16 cellular contexts compared by ENCODE assay signal in the genomic region with DNA sequence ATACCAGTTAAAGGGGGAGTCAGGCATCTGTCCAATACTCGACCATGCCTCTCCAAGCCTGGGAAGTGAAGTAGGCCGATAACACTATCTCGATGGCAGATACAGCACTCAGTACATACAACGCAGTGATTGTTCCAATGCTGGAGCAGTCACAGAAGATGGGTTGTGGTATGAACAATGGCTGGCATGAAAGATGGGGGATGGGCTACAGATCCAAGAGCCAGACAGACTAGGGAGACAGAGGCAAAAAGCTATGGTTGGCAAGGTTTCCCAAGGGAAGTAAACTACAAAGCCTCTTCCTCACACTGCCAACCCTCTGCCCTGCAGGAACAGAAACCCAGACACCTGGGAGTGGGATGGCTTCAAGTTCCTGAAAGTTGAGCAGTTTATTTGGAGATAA. TPM values are rescaled to one million over a fixed set of nuclear protein-coding genes. Genes with fewer than 3 reads are reported as not detected.
DNase-seq lines count a peak whose midpoint lies in the region; ATAC-seq and TF ChIP-seq lines count a peak whose summit lies in the region.
"Had no signal": no experiment of that assay in that cellular context is flagged by ENCODE, and none has a peak within 500 bp of the region (broad histone marks: within the 10 kb centered on the region; RNA-seq: fewer than 3 reads in every experiment).

No MANE protein-coding gene starts in this region.

- no peak overlapping the region for H3K4me3 Mint-ChIP-seq in activated T-cell treated with anti-CD3 and anti-CD28 coated beads, Interleukin-2, amount 50 U/mL, for 24 hours
- no peak overlapping the region for H3K4me3 Mint-ChIP-seq in activated T-cell treated with anti-CD3 and anti-CD28 coated beads, Interleukin-2, amount 50 U/mL, for 4 hours
- H3K4me3 Mint-ChIP-seq: activated naive CD4-positive, alpha-beta T cell treated with anti-CD3 and anti-CD28 coated beads, Interleukin-2, amount 50 U/mL, for 24 hours; GM23338; type B pancreatic cell had no signal

- CTCF ChIA-PET in GM10248 (lab: Yijun Ruan, JAX), result interaction anchor here (1.4 kb wide), 1 partner anchor 20 kb away, joined by 3 read pairs; a partner anchor contains a TSS

- H3K36me3 ChIP-seq in ascending aorta, result peaks cover 0 to 16% of the 10 kb centered on the region in 2 donors
- peaks cover 0 to 61% of the 10 kb centered on the region in 2 donors for H3K36me3 ChIP-seq in left lung
- peaks cover 0 to 69% (median 46%) of the 10 kb centered on the region in 6 donors for H3K36me3 ChIP-seq in spleen
- H3K36me3 ChIP-seq in MG63, result peaks cover 30% of the 10 kb centered on the region

- no peak for TF ChIP-seq POLR2A in spleen (IDR thresholded peaks at IDR 0.05)

- TF ChIP-seq CTCF in ascending aorta (IDR thresholded peaks at IDR 0.05), result no peak
- TF ChIP-seq CTCF in left lung (IDR thresholded peaks at IDR 0.05), result no peak
- TF ChIP-seq CTCF in spleen (IDR thresholded peaks at IDR 0.05 in 8 of 11, conservative IDR thresholded peaks at IDR 0.05 in 3 of 11), result no peak
- TF ChIP-seq CTCF in GM10248 (IDR thresholded peaks at IDR 0.05; ENCODE audit: control extremely low read depth, extremely low read depth, low read depth, missing control alignments), result no peak

- DNase-seq in activated T-cell treated with anti-CD3 and anti-CD28 coated beads, Interleukin-2, amount 50 U/mL, for 24 hours, result no peak
- DNase-seq in activated T-cell treated with anti-CD3 and anti-CD28 coated beads, Interleukin-2, amount 50 U/mL, for 4 hours, result no peak
- DNase-seq in ascending aorta (ENCODE audit: low spot score in 2 of 2), result no peak
- DNase-seq in left lung, result no peak
- DNase-seq in spleen, result no peak
- DNase-seq in MG63, result no peak
- no peak for DNase-seq in GM10248 (ENCODE audit: extremely low spot score)
- no peak for DNase-seq in stimulated activated CD4-positive, alpha-beta T cell treated with anti-CD3 and anti-CD28 coated beads, Interleukin-12 subunit alpha, Interleukin-12 subunit beta, amount 100 ng/mL, for 4 hours
- DNase-seq: activated CD4-positive, alpha-beta T cell treated with anti-CD3 and anti-CD28 coated beads, Interleukin-2, amount 50 U/mL, for 1 hour; DMS53; SW 1271 had no signal

- H3K36me3 Mint-ChIP-seq in activated T-cell treated with anti-CD3 and anti-CD28 coated beads, Interleukin-2, amount 50 U/mL, for 24 hours (ENCODE audit: low read depth), result peaks cover 96% of the 10 kb centered on the region
- H3K36me3 Mint-ChIP-seq in activated T-cell treated with anti-CD3 and anti-CD28 coated beads, Interleukin-2, amount 50 U/mL, for 4 hours (ENCODE audit: insufficient read depth), result peaks cover 28% of the 10 kb centered on the region

- H3K4me3 ChIP-seq in ascending aorta, result no peak overlapping the region
- H3K4me3 ChIP-seq in left lung, result no peak overlapping the region
- no peak overlapping the region for H3K4me3 ChIP-seq in spleen
- H3K4me3 ChIP-seq in MG63, result no peak overlapping the region
- H3K4me3 ChIP-seq: A549, GM12878, GM23338 had no signal

- H3K27ac ChIP-seq in ascending aorta, result peak overlapping the region; percentile 51 to 57
- peak overlapping the region; percentile 40 to 79 for H3K27ac ChIP-seq in left lung
- peak overlapping the region in 5 of 8 donors; percentile 3 to 83 (median 32) for H3K27ac ChIP-seq in spleen
- H3K27ac ChIP-seq: A549 had no signal

- 57 to 74% (median 66%) methylated on average over 4 of the region's 4 CpGs for WGBS in spleen, 5 donors

- no peaks in the 10 kb centered on the region for H3K9me3 Mint-ChIP-seq in activated T-cell treated with anti-CD3 and anti-CD28 coated beads, Interleukin-2, amount 50 U/mL, for 24 hours
- no peaks in the 10 kb centered on the region for H3K9me3 Mint-ChIP-seq in activated T-cell treated with anti-CD3 and anti-CD28 coated beads, Interleukin-2, amount 50 U/mL, for 4 hours
- H3K9me3 Mint-ChIP-seq: activated naive CD4-positive, alpha-beta T cell treated with anti-CD3 and anti-CD28 coated beads, Interleukin-2, amount 50 U/mL, for 24 hours; GM23338; type B pancreatic cell had no signal

- no peak for ATAC-seq in activated T-cell treated with anti-CD3 and anti-CD28 coated beads, Interleukin-2, amount 50 U/mL, for 4 hours
- no peak for ATAC-seq in left lung
- ATAC-seq: GM12878, GM23338 had no signal

- H3K27me3 Mint-ChIP-seq in activated T-cell treated with anti-CD3 and anti-CD28 coated beads, Interleukin-2, amount 50 U/mL, for 24 hours, result no peaks in the 10 kb centered on the region
- no peaks in the 10 kb centered on the region for H3K27me3 Mint-ChIP-seq in activated T-cell treated with anti-CD3 and anti-CD28 coated beads, Interleukin-2, amount 50 U/mL, for 4 hours (ENCODE audit: low read depth)
- H3K27me3 Mint-ChIP-seq: activated naive CD4-positive, alpha-beta T cell treated with anti-CD3 and anti-CD28 coated beads, Interleukin-2, amount 50 U/mL, for 24 hours; type B pancreatic cell had no signal

- H3K9me3 ChIP-seq in ascending aorta (no peaks in the 10 kb centered on the region), left lung (no peaks in the 10 kb centered on the region), spleen (no peaks in the 10 kb centered on the region), MG63 (no peaks in the 10 kb centered on the region)
- H3K9me3 ChIP-seq: A549 had no signal

- H3K4me1 Mint-ChIP-seq in activated T-cell treated with anti-CD3 and anti-CD28 coated beads, Interleukin-2, amount 50 U/mL, for 24 hours (ENCODE audit: low read depth), result peaks cover 66% of the 10 kb centered on the region
- H3K4me1 Mint-ChIP-seq in activated T-cell treated with anti-CD3 and anti-CD28 coated beads, Interleukin-2, amount 50 U/mL, for 4 hours (ENCODE audit: low read depth), result peaks cover 42% of the 10 kb centered on the region

- no peaks in the 10 kb centered on the region for H3K27me3 ChIP-seq in ascending aorta
- no peaks in the 10 kb centered on the region for H3K27me3 ChIP-seq in left lung
- no peaks in the 10 kb centered on the region for H3K27me3 ChIP-seq in spleen (replicated peaks in 1 of 7)
- H3K27me3 ChIP-seq in MG63, result no peaks in the 10 kb centered on the region

- H3K4me1 ChIP-seq in ascending aorta (peaks cover 11 to 41% of the 10 kb centered on the region in 2 donors), left lung (peaks cover 30 to 98% of the 10 kb centered on the region in 2 donors), spleen (peaks cover 52 to 94% (median 83%) of the 10 kb centered on the region in 6 donors)

- POLR2A ChIA-PET in GM10248 (lab: Yijun Ruan, JAX), result no interaction called here

- peak overlapping the region; percentile 61 for H3K27ac Mint-ChIP-seq in activated T-cell treated with anti-CD3 and anti-CD28 coated beads, Interleukin-2, amount 50 U/mL, for 24 hours
- H3K27ac Mint-ChIP-seq: GM23338, type B pancreatic cell had no signal

- intact Hi-C loops in ascending aorta (cut with DNase I), result loop anchor here (5.0 kb wide), 1 partner anchor 46 kb away; a partner anchor contains a TSS
- intact Hi-C loops in left lung (cut with DNase I), result no loop called here
- intact Hi-C loops in spleen (cut with DNase I; ENCODE audit: low total_unique reads), result no loop called here

RNA-seq across cellular contexts. Expression of a gene that starts 19.2 kb away (rescaled TPM):
- total RNA-seq in activated T-cell treated with anti-CD3 and anti-CD28 coated beads, Interleukin-2, amount 50 U/mL, for 4 hours, result 100 to 1,000 TPM; 253 to 300 (median 258) TPM
- total RNA-seq in ascending aorta, result 202 TPM
- total RNA-seq in left lung, result 100 to 1,000 TPM; 278 to 385 TPM
- 100 to 1,000 TPM; 167 to 338 (median 260) TPM for total RNA-seq in spleen
- 100 to 1,000 TPM; 135 to 286 (median 209) TPM for polyA plus RNA-seq in spleen
- 146 TPM in 2 replicates for total RNA-seq in MG63 (2014; rRNA removed; shearing (Covaris generic); ENCODE audit: low replicate concordance)

RNA-seq across cellular contexts. Expression of a gene that starts 44.7 kb away (rescaled TPM):
- total RNA-seq in activated T-cell treated with anti-CD3 and anti-CD28 coated beads, Interleukin-2, amount 50 U/mL, for 4 hours, result 1 to 10 TPM; 1.9 to 3.2 (median 2.2) TPM
- total RNA-seq in ascending aorta, result not detected
- total RNA-seq in left lung, result 10 to 100 TPM; 13.5 to 21.5 TPM
- 1 to 10 TPM; 2.1 to 7.1 (median 3.5) TPM for total RNA-seq in spleen
- 1 to 10 TPM; 2.0 to 3.7 (median 3.0) TPM for polyA plus RNA-seq in spleen
- 4.9 TPM in 1 of 2 replicates, not detected in the other for total RNA-seq in MG63 (2014; rRNA removed; shearing (Covaris generic); ENCODE audit: low replicate concordance)
